8 cellular contexts compared by ENCODE assay signal in the genomic region with DNA sequence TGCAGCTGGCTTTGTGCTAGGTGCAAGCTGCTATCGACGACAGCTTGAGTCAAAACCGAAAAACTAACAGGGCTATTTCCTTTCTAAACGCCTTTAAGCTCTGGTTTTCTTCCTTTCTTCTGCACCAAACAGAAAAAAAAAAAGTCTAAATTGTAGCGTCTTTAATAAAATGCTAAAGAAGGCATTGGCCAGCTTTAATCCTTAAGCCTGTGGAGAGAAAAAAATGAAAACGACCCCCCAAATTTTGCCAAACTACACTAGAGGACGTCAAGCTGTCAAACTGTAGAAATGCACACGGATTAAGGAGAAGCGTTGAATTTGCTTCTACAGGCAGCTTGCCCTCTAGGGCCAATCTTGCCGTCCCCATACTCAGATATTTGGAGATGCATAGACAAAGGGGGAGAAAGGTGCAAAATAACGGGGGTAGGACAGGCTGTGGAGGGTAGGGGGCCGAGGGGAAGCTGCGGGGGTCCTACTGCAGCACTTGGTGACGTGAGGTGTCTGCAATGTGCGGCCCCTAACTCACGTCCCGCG. TPM values are rescaled to one million over a fixed set of nuclear protein-coding genes. Genes with fewer than 3 reads are reported as not detected.
DNase-seq lines count a peak whose midpoint lies in the region; ATAC-seq and TF ChIP-seq lines count a peak whose summit lies in the region.

No MANE protein-coding gene starts in this region.

- no peak for TF ChIP-seq EP300 in neural cell (conservative IDR thresholded peaks at IDR 0.05; ENCODE audit: poor library complexity, severe bottlenecking)

- H3K9me2 ChIP-seq in neural cell (ENCODE audit: insufficient read depth, low read length), result no peaks in the 10 kb centered on the region

- no peak overlapping the region for H2AFZ ChIP-seq in neural cell (ENCODE audit: low read depth, low read length)

- H3K36me3 ChIP-seq in brain microvascular endothelial cell (replicated peaks) (no peaks in the 10 kb centered on the region), neural cell (ENCODE audit: insufficient read depth, low read length) (no peaks in the 10 kb centered on the region)

- no peaks in the 10 kb centered on the region for H4K20me1 ChIP-seq in neural cell (ENCODE audit: insufficient read depth)

- no peak overlapping the region for H3K4me2 ChIP-seq in neural cell (ENCODE audit: low read length)

- in situ Hi-C loops in brain microvascular endothelial cell (cut with HindIII; ENCODE audit: low pct_ligation_motif_present, low sequenced_read_pairs), result no loop called here

- H3K27ac ChIP-seq in brain microvascular endothelial cell (no peak overlapping the region), neural cell (ENCODE audit: low read length) (peak overlapping the region; percentile 9)

- no peak for TF ChIP-seq RAD21 in neural cell (conservative IDR thresholded peaks at IDR 0.05)

- TF ChIP-seq CTCF in brain microvascular endothelial cell (IDR thresholded peaks at IDR 0.05; ENCODE audit: low read depth, low read length, missing control alignments), result no peak
- TF ChIP-seq CTCF in neural cell (IDR thresholded peaks at IDR 0.05; ENCODE audit: poor library complexity, severe bottlenecking), result no peak

- DNase-seq in brain microvascular endothelial cell, result no peak
- DNase-seq in NCI-H1436 (lab: John Stamatoyannopoulos, UW), result no peak
- no peak for DNase-seq in 8988T
- no peak for DNase-seq in activated gamma-delta T cell treated with Interleukin-2 at 50 U/mL for 16 hours
- DNase-seq in ureter (ENCODE audit: low spot score), result no peak

- peaks cover 2% of the 10 kb centered on the region for H3K27me3 ChIP-seq in brain microvascular endothelial cell (replicated peaks)
- peaks cover 75% of the 10 kb centered on the region for H3K27me3 ChIP-seq in neural cell (ENCODE audit: insufficient read depth, low read depth, low read length)

- H3K9ac ChIP-seq in neural cell (ENCODE audit: low read length), result peak overlapping the region; percentile 21

- H3K79me2 ChIP-seq in neural cell (replicated peaks; ENCODE audit: insufficient read depth, low read length), result no peaks in the 10 kb centered on the region

- H3K9me3 ChIP-seq in neural cell (ENCODE audit: low read length), result no peaks in the 10 kb centered on the region

- ATAC-seq in GM18868 (IDR thresholded peaks at IDR 0.05; ENCODE audit: unreplicated experiment) (peak; percentile 1), HG03342 (IDR thresholded peaks at IDR 0.05; ENCODE audit: unreplicated experiment) (peak; percentile 6)

- peak overlapping the region; percentile 50 for H3K4me3 ChIP-seq in brain microvascular endothelial cell (ENCODE audit: low read depth, low read length)
- peak overlapping the region; percentile 61 for H3K4me3 ChIP-seq in neural cell (ENCODE audit: low read length)

- no peaks in the 10 kb centered on the region for H3F3A ChIP-seq in neural cell (ENCODE audit: insufficient read depth, low read length, poor library complexity, severe bottlenecking)

TF ChIP-seq in neural cell, 6 proteins besides CTCF, POLR2A, EP300 and RAD21:
- TF ChIP-seq SMC3 (conservative IDR thresholded peaks at IDR 0.05; ENCODE audit: poor library complexity) (no peak), EZH2 (IDR thresholded peaks at IDR 0.05; ENCODE audit: borderline replicate concordance, insufficient read depth, low read length, poor library complexity, severe bottlenecking) (no peak), TAF1 (IDR thresholded peaks at IDR 0.05; ENCODE audit: low read depth) (peak; percentile 26)

RNA-seq across cellular contexts. Expression of gene NRN1, which starts 1.5 kb away (rescaled TPM):
- 3.5 and 4.4 TPM in 2 replicates for polyA plus RNA-seq in neural cell
- 2.0 and 2.2 TPM in 2 replicates for polyA minus RNA-seq in neural cell
- 7.3 TPM for total RNA-seq in ureter
